ENCODE assay signal across 1 cellular context in genomic region chr12:53376747-53377146, GRCh38.
TF ChIP-seq lines count a peak whose summit lies in the region.

No MANE protein-coding gene starts in this region.

TF ChIP-seq in WTC11, 78 proteins besides CTCF, POLR2A, EP300 and RAD21:
- no peak for TF ChIP-seq ATF3 (CRISPR knock-in tag; conservative IDR thresholded peaks at IDR 0.05)
- no peak for TF ChIP-seq MYBL2 (CRISPR knock-in tag; IDR thresholded peaks at IDR 0.05)
- no peak for TF ChIP-seq JUN (CRISPR knock-in tag; IDR thresholded peaks at IDR 0.05)
- no peak for TF ChIP-seq HMGA2 (CRISPR knock-in tag; IDR thresholded peaks at IDR 0.05)
- no peak for TF ChIP-seq ZMAT4 (CRISPR knock-in tag; IDR thresholded peaks at IDR 0.05)
- no peak for TF ChIP-seq ZBTB21 (CRISPR knock-in tag; IDR thresholded peaks at IDR 0.05; ENCODE audit: borderline replicate concordance)
- TF ChIP-seq ZNF396 (CRISPR knock-in tag; IDR thresholded peaks at IDR 0.05; ENCODE audit: borderline replicate concordance): no peak
